ENCODE assay signal across 1 cellular context in the genomic region with DNA sequence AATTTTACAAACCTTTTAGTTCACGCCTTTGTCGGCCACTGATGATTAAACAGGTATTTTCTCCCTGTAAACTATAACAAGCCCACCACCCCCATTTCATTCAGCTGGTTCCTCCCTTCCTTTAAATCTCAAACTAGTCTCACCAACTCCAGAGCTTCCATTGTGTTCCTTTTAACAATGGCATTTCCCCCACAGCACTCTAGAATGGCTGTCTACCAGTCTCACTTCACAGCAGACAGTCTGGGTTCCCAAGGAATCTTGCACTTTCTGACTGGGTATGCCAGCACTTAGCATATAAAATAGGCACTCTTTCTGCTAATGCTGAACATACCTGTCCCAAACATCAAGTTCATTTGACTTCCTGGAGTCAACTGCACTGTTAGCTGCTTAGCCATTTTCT.
TF ChIP-seq lines count a peak whose summit lies in the region.

No MANE protein-coding gene starts in this region.

TF ChIP-seq in endothelial cell of umbilical vein, 7 proteins besides CTCF, POLR2A, EP300 and RAD21:
- TF ChIP-seq JUN (IDR thresholded peaks at IDR 0.05; ENCODE audit: borderline replicate concordance, insufficient read depth, insufficient read length, low read depth), result no peak
- TF ChIP-seq, protein P1, sequence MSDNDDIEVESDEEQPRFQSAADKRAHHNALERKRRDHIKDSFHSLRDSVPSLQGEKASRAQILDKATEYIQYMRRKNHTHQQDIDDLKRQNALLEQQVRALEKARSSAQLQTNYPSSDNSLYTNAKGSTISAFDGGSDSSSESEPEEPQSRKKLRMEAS (IDR thresholded peaks at IDR 0.05; ENCODE audit: insufficient read depth, insufficient read length), result no peak
- TF ChIP-seq EZH2 (IDR thresholded peaks at IDR 0.05; ENCODE audit: borderline replicate concordance, low read depth, low read length, severe bottlenecking), result no peak
- TF ChIP-seq FOS (IDR thresholded peaks at IDR 0.05; ENCODE audit: borderline replicate concordance, insufficient read depth, low read length), result no peak
- TF ChIP-seq POLR2AphosphoS5 (IDR thresholded peaks at IDR 0.05; ENCODE audit: insufficient read depth, low read depth, low read length), result no peak
- no peak for TF ChIP-seq MYC (IDR thresholded peaks at IDR 0.05; ENCODE audit: low read depth, low read length)
- no peak for TF ChIP-seq GATA2 (IDR thresholded peaks at IDR 0.05; ENCODE audit: insufficient read depth, insufficient read length, low read depth, low read length)
